ENCODE assay signal across 9 cellular contexts in the genomic region with DNA sequence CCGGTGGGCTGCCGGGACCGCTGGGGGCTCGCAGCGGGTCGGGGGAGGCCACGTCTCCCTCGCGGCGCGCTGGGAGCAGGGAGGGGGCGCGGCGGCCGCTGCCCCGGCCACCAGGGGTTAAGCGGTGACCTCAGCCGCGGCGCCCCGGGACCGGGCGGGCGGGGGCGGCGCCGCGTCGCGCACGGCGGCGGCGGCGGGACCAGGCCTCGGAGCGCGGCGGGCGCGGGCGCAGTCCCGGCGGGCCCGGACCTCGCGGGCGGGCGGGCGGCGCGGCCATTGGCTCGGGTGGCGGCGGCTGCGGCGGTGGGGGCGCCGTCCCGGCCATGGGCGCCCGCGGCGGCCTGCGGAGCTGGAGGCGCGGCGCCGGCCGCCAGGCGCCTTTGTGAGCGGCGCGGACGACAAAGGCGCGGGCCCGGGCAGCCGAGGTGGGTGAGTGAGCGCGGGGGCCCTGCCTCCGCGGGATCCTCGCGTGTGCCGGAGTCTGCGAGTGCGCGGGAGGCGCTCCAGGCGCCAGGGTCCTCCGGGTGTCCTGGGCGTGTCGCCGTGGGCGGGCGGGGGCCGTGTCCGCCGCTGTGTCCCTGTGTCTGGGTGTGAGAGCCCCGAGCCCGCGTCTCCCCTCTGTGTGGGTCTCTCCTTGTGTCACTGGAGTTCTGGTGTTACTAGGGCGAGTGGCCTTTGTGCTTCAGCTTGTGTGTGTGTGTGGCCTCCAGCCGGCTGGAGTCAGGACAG. TPM values are rescaled to one million over a fixed set of nuclear protein-coding genes. Genes with fewer than 3 reads are reported as not detected.
DNase-seq lines count a peak whose midpoint lies in the region; ATAC-seq, FAIRE-seq and TF ChIP-seq lines count a peak whose summit lies in the region.
"Had no signal": no experiment of that assay in that cellular context is flagged by ENCODE, and none has a peak within 500 bp of the region (broad histone marks: within the 10 kb centered on the region; RNA-seq: fewer than 3 reads in every experiment).

A gene with protein sequence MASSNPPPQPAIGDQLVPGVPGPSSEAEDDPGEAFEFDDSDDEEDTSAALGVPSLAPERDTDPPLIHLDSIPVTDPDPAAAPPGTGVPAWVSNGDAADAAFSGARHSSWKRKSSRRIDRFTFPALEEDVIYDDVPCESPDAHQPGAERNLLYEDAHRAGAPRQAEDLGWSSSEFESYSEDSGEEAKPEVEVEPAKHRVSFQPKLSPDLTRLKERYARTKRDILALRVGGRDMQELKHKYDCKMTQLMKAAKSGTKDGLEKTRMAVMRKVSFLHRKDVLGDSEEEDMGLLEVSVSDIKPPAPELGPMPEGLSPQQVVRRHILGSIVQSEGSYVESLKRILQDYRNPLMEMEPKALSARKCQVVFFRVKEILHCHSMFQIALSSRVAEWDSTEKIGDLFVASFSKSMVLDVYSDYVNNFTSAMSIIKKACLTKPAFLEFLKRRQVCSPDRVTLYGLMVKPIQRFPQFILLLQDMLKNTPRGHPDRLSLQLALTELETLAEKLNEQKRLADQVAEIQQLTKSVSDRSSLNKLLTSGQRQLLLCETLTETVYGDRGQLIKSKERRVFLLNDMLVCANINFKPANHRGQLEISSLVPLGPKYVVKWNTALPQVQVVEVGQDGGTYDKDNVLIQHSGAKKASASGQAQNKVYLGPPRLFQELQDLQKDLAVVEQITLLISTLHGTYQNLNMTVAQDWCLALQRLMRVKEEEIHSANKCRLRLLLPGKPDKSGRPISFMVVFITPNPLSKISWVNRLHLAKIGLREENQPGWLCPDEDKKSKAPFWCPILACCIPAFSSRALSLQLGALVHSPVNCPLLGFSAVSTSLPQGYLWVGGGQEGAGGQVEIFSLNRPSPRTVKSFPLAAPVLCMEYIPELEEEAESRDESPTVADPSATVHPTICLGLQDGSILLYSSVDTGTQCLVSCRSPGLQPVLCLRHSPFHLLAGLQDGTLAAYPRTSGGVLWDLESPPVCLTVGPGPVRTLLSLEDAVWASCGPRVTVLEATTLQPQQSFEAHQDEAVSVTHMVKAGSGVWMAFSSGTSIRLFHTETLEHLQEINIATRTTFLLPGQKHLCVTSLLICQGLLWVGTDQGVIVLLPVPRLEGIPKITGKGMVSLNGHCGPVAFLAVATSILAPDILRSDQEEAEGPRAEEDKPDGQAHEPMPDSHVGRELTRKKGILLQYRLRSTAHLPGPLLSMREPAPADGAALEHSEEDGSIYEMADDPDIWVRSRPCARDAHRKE (N-terminal part only) (plus strand): TSS at position 173 of the 729 bp plus-strand sequence. CDS start 40,898 bp downstream, outside the sequence.

- POLR2A ChIA-PET in A549 (lab: Yijun Ruan, JAX), result interaction anchor here (1.6 kb wide), 1 partner anchor 14 kb away, joined by 4 read pairs; no protein-coding TSS in a partner anchor

- in situ Hi-C loops in HAP-1 (cut with MboI; ENCODE audit: low sequenced_read_pairs), result no loop called here
- in situ Hi-C loops in mammary epithelial cell (cut with MboI; ENCODE audit: low sequenced_read_pairs in 2 of 2), result no loop called here

- TF ChIP-seq EP300 in A549 (IDR thresholded peaks at IDR 0.05), result no peak

- dilution Hi-C loops in mammary epithelial cell (cut with HindIII; ENCODE audit: low sequenced_read_pairs), result loop anchor here (5.0 kb wide), 1 partner anchor 97 kb away; no protein-coding TSS in a partner anchor

- intact Hi-C loops in mammary epithelial cell (cut with micrococcal nuclease), result no loop called here

- ATAC-seq in A549 (peak; percentile 56 to 65), HG03439 (IDR thresholded peaks at IDR 0.05; ENCODE audit: unreplicated experiment) (no peak)
- ATAC-seq in stimulated activated naive B cell treated with anti-CD40 and anti-IgM and Interleukin-4, amounts not matched to agents 10 μg/mL and 1 μg/mL and 100 μg/mL, for 72 hours (replicated peaks), result no peak
- ATAC-seq in activated CD4-positive, CD25-positive, alpha-beta regulatory T cell treated with anti-CD3 and anti-CD28 coated beads, Interleukin-2, amount 50 U/mL, for 24 hours, result no peak

- H3K9me3 Mint-ChIP-seq in stimulated activated naive B cell treated with anti-CD40 and anti-IgM and Interleukin-4, amounts not matched to agents 10 μg/mL and 1 μg/mL and 100 μg/mL, for 72 hours, result peaks cover 0 to 2% of the 10 kb centered on the region in 2 donors

- H2AFZ ChIP-seq in mammary epithelial cell (ENCODE audit: low read depth, low read length), result peak within 1 kb of the TSS; percentile 90

- no peak for TF ChIP-seq POLR2A in A549 (IDR thresholded peaks at IDR 0.05; ENCODE audit: low read length)
- TF ChIP-seq POLR2A in H54 (IDR thresholded peaks at IDR 0.05; ENCODE audit: low read depth, low read length), result no peak

- 0% methylated on average over 7 of the region's 105 CpGs for WGBS in A549 (ENCODE audit: missing lambda C conversion rate)
- WGBS in mammary epithelial cell (ENCODE audit: low coverage, missing lambda C conversion rate), result 0% methylated on average over 2 of the region's 105 CpGs

- H3K4me2 ChIP-seq in A549 (peak within 1 kb of the TSS; percentile 99), mammary epithelial cell (ENCODE audit: insufficient read depth, low read depth, low read length) (peak within 1 kb of the TSS; percentile 98)

- H3K9ac ChIP-seq in mammary epithelial cell (ENCODE audit: insufficient read depth, low read length), result no peak within 1 kb of the TSS

- peaks cover 46 to 74% of the 10 kb centered on the region in 2 donors for H3K27me3 Mint-ChIP-seq in stimulated activated naive B cell treated with anti-CD40 and anti-IgM and Interleukin-4, amounts not matched to agents 10 μg/mL and 1 μg/mL and 100 μg/mL, for 72 hours

- peaks cover 11% of the 10 kb centered on the region; the same call in 2 of the 3 replicates for H3K4me1 ChIP-seq in A549
- H3K4me1 ChIP-seq in HAP-1, result peaks cover 8% of the 10 kb centered on the region
- peaks cover 3% of the 10 kb centered on the region for H3K4me1 ChIP-seq in mammary epithelial cell (ENCODE audit: insufficient read depth, low read length)

- no peaks in the 10 kb centered on the region for H3K79me2 ChIP-seq in mammary epithelial cell (ENCODE audit: insufficient read depth, low read length)

- DNase-seq in A549 (ENCODE audit: low read depth in 1 of 2, low spot score in 1 of 2) (no peak), HAP-1 (ENCODE audit: low spot score in 2 of 2) (peak in 1 of 2 experiments; percentile 44), mammary epithelial cell (no peak), kidney epithelial cell (ENCODE audit: low read depth) (no peak), H54 (ENCODE audit: insufficient read length, low spot score) (no peak)
- no peak for DNase-seq in stimulated activated naive B cell treated with anti-CD40 and anti-IgM and Interleukin-4, amounts not matched to agents 10 μg/mL and 1 μg/mL and 100 μg/mL, for 72 hours

- FAIRE-seq in A549 (lab: Jason Lieb, UNC) (no peak), H54 (lab: Jason Lieb, UNC) (no peak)
- FAIRE-seq: colon had no signal

- H3K4me3 Mint-ChIP-seq in stimulated activated naive B cell treated with anti-CD40 and anti-IgM and Interleukin-4, amounts not matched to agents 10 μg/mL and 1 μg/mL and 100 μg/mL, for 72 hours, result peak within 1 kb of the TSS; percentile 76 to 83

- no peaks in the 10 kb centered on the region for H3K9me3 ChIP-seq in A549
- no peaks in the 10 kb centered on the region for H3K9me3 ChIP-seq in HAP-1
- no peaks in the 10 kb centered on the region for H3K9me3 ChIP-seq in mammary epithelial cell (replicated peaks; ENCODE audit: insufficient read depth, low read length)

- TF ChIP-seq RAD21 in A549 (conservative IDR thresholded peaks at IDR 0.05 in 1 of 2, IDR thresholded peaks at IDR 0.05 in 1 of 2), result no peak

- H3K36me3 ChIP-seq in HAP-1 (replicated peaks), result no peaks in the 10 kb centered on the region
- H3K36me3 ChIP-seq in mammary epithelial cell (ENCODE audit: insufficient read depth, low read length), result no peaks in the 10 kb centered on the region
- H3K36me3 ChIP-seq in kidney epithelial cell (ENCODE audit: control insufficient read depth, insufficient read depth, low read length), result no peaks in the 10 kb centered on the region

- H4K20me1 ChIP-seq in mammary epithelial cell (ENCODE audit: insufficient read depth, low read length), result no peaks in the 10 kb centered on the region

- CTCF ChIA-PET in A549 (lab: Yijun Ruan, JAX), result interaction anchor here (1.1 to 1.4 kb wide), 3 partner anchors 13 to 19 kb away, joined by 3 to 4 read pairs (median 3); no protein-coding TSS in a partner anchor
- CTCF ChIA-PET in mammary epithelial cell (lab: Charles Lee; ENCODE audit: low non-redundant PET), result interaction anchor here (0.6 kb wide), 1 partner anchor 1387 kb away, joined by 3 read pairs; no protein-coding TSS in a partner anchor

- peak within 1 kb of the TSS; percentile 78 for H3K27ac Mint-ChIP-seq in stimulated activated naive B cell treated with anti-CD40 and anti-IgM and Interleukin-4, amounts not matched to agents 10 μg/mL and 1 μg/mL and 100 μg/mL, for 72 hours

- peaks cover 21 to 33% of the 10 kb centered on the region in 2 donors for H3K4me1 Mint-ChIP-seq in stimulated activated naive B cell treated with anti-CD40 and anti-IgM and Interleukin-4, amounts not matched to agents 10 μg/mL and 1 μg/mL and 100 μg/mL, for 72 hours

- H3K4me3 ChIP-seq in A549 (peak within 1 kb of the TSS; percentile 92), HAP-1 (peak within 1 kb of the TSS; percentile 48), mammary epithelial cell (replicated peaks in 1 of 3; ENCODE audit: insufficient read depth in 1 of 3, low read depth in 2 of 3, low read length in 3 of 3) (peak within 1 kb of the TSS; percentile 49 to 56 (median 51)), kidney epithelial cell (ENCODE audit: low read depth, low read length) (peak within 1 kb of the TSS; percentile 61)

- H3K27me3 ChIP-seq in HAP-1 (ENCODE audit: low read depth) (no peaks in the 10 kb centered on the region), mammary epithelial cell (ENCODE audit: insufficient read depth, low read length) (peaks cover 9% of the 10 kb centered on the region), kidney epithelial cell (ENCODE audit: control insufficient read depth, insufficient read depth, low read length) (no peaks in the 10 kb centered on the region)

- H3K27ac ChIP-seq in A549 (peak within 1 kb of the TSS; percentile 91 to 99), mammary epithelial cell (ENCODE audit: insufficient read depth, low read depth, low read length) (no peak within 1 kb of the TSS)

- TF ChIP-seq CTCF in A549 (IDR thresholded peaks at IDR 0.05) (no peak), mammary epithelial cell (conservative IDR thresholded peaks at IDR 0.05 in 1 of 2, IDR thresholded peaks at IDR 0.05 in 1 of 2; ENCODE audit: extremely low read depth in 1 of 2, insufficient read depth in 1 of 2, low read depth in 1 of 2, low read length in 2 of 2) (no peak), kidney epithelial cell (IDR thresholded peaks at IDR 0.05; ENCODE audit: insufficient read depth, low read length, poor library complexity, severe bottlenecking) (no peak)

- BruUV-seq in mammary epithelial cell (replicated peaks; lab: Mats Ljungman, UMichigan), result no TSS peak

- H3K36me3 Mint-ChIP-seq in stimulated activated naive B cell treated with anti-CD40 and anti-IgM and Interleukin-4, amounts not matched to agents 10 μg/mL and 1 μg/mL and 100 μg/mL, for 72 hours, result no peaks in the 10 kb centered on the region

RNA-seq across cellular contexts. Expression of the gene that starts here (rescaled TPM):
- polyA plus RNA-seq in A549 (2011; rRNA removed) (3.5 and 4.1 TPM in 2 replicates), A549 (2017; fragmentation: RNase III; extraction: RNeasy Plus Mini Kit Qiagen cat#74134 plus additional on column Dnase treatment) (4.1 to 5.2 TPM (median 4.4 TPM) in 3 replicates), mammary epithelial cell (1.0 TPM)
- 5.9 and 8.0 TPM in 2 replicates for polyA plus RNA-seq in A549 (2012; cell fraction: cytosol; rRNA removed)
- 15.0 and 18.0 TPM in 2 replicates for polyA plus RNA-seq in A549 (2012; cell fraction: nucleus; rRNA removed)
- 7.6 and 10.9 TPM in 2 replicates for polyA minus RNA-seq in A549 (2011; rRNA and poly(A)+ RNA removed)
- total RNA-seq in mammary epithelial cell (1 to 10 TPM; 3.4 to 5.3 TPM), kidney epithelial cell (23.5 and 29.5 TPM in 2 replicates)
- polyA minus RNA-seq in mammary epithelial cell, result 0.41 TPM

Comparison
In these comparisons a context has a peak if more than half of its experiments do, and no peak if none do; other contexts are left out.
1. ATAC-seq: peak in A549 (2 of 2); none in stimulated activated naive B cell treated with anti-CD40 and anti-IgM and Interleukin-4, amounts not matched to agents 10 μg/mL and 1 μg/mL and 100 μg/mL, for 72 hours (0 of 2), activated CD4-positive, CD25-positive, alpha-beta regulatory T cell treated with anti-CD3 and anti-CD28 coated beads, Interleukin-2, amount 50 U/mL, for 24 hours (0 of 2) and HG03439 (single experiment).
2. Peak in every context shown above with its lines, with median percentiles within 50 percentile points of each other: H3K4me3 ChIP-seq.